Comparison of ENCODE assay signal across 2 cellular contexts in the genomic region with DNA sequence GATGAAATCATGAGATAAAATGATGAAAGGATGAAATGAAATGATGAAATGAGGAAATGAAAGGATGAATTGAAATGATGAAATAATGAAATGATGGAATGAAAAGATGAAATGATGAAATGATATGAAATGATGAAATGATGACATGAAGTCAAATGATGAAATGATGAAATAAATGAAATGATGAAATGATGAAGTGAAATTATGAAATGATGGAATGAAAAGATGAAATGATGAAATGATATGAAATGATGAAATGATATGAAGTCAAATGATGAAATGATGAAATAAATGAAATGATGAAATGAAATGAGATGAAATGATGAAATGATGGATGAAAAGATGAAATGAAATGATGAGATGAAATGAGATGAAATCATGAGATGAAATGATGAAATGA.
A peak's percentile ranks its signal among the peaks of the same experiment; 100 is the strongest.
TF ChIP-seq lines count a peak whose summit lies in the region.
"Not testable (repeated sequence)": the region's sequence is repeated elsewhere in the genome, so short reads cannot be mapped to it uniquely, and the experiment has no call there.

No MANE protein-coding gene starts in this region.

TF ChIP-seq in HEK293, 187 proteins besides CTCF, POLR2A, EP300 and RAD21:
- TF ChIP-seq, protein P1, sequence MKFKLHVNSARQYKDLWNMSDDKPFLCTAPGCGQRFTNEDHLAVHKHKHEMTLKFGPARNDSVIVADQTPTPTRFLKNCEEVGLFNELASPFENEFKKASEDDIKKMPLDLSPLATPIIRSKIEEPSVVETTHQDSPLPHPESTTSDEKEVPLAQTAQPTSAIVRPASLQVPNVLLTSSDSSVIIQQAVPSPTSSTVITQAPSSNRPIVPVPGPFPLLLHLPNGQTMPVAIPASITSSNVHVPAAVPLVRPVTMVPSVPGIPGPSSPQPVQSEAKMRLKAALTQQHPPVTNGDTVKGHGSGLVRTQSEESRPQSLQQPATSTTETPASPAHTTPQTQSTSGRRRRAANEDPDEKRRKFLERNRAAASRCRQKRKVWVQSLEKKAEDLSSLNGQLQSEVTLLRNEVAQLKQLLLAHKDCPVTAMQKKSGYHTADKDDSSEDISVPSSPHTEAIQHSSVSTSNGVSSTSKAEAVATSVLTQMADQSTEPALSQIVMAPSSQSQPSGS (tag by site-specific recombination; IDR thresholded peaks at IDR 0.05; ENCODE audit: low read depth), result peak; percentile 58

TF ChIP-seq in K562, 482 proteins besides CTCF, POLR2A, EP300 and RAD21 (continued from another document):
- TF ChIP-seq, protein P2, sequence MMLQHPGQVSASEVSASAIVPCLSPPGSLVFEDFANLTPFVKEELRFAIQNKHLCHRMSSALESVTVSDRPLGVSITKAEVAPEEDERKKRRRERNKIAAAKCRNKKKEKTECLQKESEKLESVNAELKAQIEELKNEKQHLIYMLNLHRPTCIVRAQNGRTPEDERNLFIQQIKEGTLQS (IDR thresholded peaks at IDR 0.05), result peak; percentile 56
- TF ChIP-seq, protein P2 (CRISPR knock-in tag; conservative IDR thresholded peaks at IDR 0.05), result not testable (repeated sequence)
- TF ChIP-seq CEBPG (CRISPR knock-in tag; IDR thresholded peaks at IDR 0.05), result not testable (repeated sequence)
- peak; percentile 6 to 83; a peak in 2 of 4 replicates for TF ChIP-seq CEBPG (tag; conservative IDR thresholded peaks at IDR 0.05 in 1 of 2, IDR thresholded peaks at IDR 0.05 in 1 of 2)
